In the genomic region with DNA sequence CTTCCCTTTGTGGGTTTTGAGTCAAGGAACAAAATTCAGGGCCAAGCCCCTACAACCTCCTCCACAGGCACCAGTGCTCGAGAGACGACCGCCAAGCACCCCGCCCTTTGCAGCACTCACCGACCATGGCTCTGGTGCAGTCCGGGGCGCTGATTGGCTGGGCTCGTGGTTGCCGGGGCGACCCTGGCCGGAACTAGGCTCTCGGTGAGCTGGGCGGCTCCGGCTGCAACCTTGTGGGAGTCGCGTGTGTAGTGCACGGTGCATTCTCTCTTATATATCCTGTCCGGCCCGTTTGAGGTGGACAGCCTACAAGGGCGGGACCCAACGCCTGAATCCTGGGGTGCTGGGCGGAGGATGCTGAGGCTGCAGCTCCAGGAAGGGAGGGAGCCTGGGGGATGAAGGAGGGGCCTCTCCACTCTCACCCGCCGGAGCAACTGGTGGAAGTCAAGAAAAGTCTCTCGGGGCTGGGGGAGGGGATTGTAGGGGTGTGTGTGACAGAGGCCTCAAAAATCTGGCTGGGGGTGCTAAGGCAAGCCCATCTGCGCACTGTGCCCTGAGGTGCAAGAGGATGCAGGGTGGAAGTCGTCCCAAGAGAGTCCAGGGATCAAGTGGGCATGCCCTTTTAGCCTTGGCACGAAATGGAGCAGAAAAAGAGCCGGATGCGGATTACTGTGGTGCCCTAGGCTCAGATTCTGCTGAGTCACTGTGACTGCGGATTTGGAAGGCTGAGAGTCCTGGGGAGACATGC, we compare ENCODE assay signal across 1 cellular context.
TF ChIP-seq lines count a peak whose summit lies in the region.

NQO1 (minus strand) TSS at position 248 of the 748 bp plus-strand sequence; CDS start at position 127, 121 bp downstream.

TF ChIP-seq in HepG2, 621 proteins besides CTCF, POLR2A, EP300 and RAD21 (continued from another document and continues in another):
- TF ChIP-seq, protein P1, sequence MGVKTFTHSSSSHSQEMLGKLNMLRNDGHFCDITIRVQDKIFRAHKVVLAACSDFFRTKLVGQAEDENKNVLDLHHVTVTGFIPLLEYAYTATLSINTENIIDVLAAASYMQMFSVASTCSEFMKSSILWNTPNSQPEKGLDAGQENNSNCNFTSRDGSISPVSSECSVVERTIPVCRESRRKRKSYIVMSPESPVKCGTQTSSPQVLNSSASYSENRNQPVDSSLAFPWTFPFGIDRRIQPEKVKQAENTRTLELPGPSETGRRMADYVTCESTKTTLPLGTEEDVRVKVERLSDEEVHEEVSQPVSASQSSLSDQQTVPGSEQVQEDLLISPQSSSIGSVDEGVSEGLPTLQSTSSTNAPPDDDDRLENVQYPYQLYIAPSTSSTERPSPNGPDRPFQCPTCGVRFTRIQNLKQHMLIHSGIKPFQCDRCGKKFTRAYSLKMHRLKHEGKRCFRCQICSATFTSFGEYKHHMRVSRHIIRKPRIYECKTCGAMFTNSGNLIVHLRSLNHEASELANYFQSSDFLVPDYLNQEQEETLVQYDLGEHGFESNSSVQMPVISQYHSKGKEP (CRISPR knock-in tag; IDR thresholded peaks at IDR 0.05) = 0 out of 2 replicates have a peak, but pooled peaks have one; percentile 38
- TF ChIP-seq ZNF280B (CRISPR knock-in tag; IDR thresholded peaks at IDR 0.05; ENCODE audit: borderline replicate concordance) = 0 out of 2 replicates have a peak, but pooled peaks have one; percentile 64
- no peak for TF ChIP-seq GABPA (IDR thresholded peaks at IDR 0.05; ENCODE audit: low read depth, low read length)
- TF ChIP-seq GABPA (CRISPR knock-in tag; IDR thresholded peaks at IDR 0.05; ENCODE audit: low read depth) = peak; percentile 63
- peak; percentile 75; the same call in 1 of the 2 replicates for TF ChIP-seq ZFP36L1 (CRISPR knock-in tag; IDR thresholded peaks at IDR 0.05)
- TF ChIP-seq SPEN (CRISPR knock-in tag; IDR thresholded peaks at IDR 0.05; ENCODE audit: low read depth) = peak; percentile 52; the same call in 1 of the 2 replicates
- TF ChIP-seq ZNF761 (CRISPR knock-in tag; conservative IDR thresholded peaks at IDR 0.05) = no peak
- peak; percentile 67; the same call in 1 of the 2 replicates for TF ChIP-seq HOXA5 (CRISPR knock-in tag; IDR thresholded peaks at IDR 0.05)
- TF ChIP-seq SOX5 (CRISPR knock-in tag; IDR thresholded peaks at IDR 0.05; ENCODE audit: borderline replicate concordance) = peak; percentile 27; the same call in 1 of the 2 replicates
- no peak; the same call in none of the 2 replicates for TF ChIP-seq KDM2A (CRISPR knock-in tag; IDR thresholded peaks at IDR 0.05; ENCODE audit: borderline replicate concordance, low read depth)
- peak; percentile 37; the same call in 1 of the 2 replicates for TF ChIP-seq FOXC1 (CRISPR knock-in tag; IDR thresholded peaks at IDR 0.05; ENCODE audit: borderline replicate concordance)
- TF ChIP-seq, protein P2, sequence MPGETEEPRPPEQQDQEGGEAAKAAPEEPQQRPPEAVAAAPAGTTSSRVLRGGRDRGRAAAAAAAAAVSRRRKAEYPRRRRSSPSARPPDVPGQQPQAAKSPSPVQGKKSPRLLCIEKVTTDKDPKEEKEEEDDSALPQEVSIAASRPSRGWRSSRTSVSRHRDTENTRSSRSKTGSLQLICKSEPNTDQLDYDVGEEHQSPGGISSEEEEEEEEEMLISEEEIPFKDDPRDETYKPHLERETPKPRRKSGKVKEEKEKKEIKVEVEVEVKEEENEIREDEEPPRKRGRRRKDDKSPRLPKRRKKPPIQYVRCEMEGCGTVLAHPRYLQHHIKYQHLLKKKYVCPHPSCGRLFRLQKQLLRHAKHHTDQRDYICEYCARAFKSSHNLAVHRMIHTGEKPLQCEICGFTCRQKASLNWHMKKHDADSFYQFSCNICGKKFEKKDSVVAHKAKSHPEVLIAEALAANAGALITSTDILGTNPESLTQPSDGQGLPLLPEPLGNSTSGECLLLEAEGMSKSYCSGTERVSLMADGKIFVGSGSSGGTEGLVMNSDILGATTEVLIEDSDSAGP (CRISPR knock-in tag; IDR thresholded peaks at IDR 0.05; ENCODE audit: borderline replicate concordance) = peak; percentile 59; the same call in 1 of the 2 replicates
- TF ChIP-seq ZNF24 (IDR thresholded peaks at IDR 0.05) = no peak
- TF ChIP-seq CREBL2 (CRISPR knock-in tag; IDR thresholded peaks at IDR 0.05; ENCODE audit: borderline replicate concordance) = no peak
- peak; percentile 84; the same call in 1 of the 2 replicates for TF ChIP-seq RFXAP (CRISPR knock-in tag; IDR thresholded peaks at IDR 0.05; ENCODE audit: borderline replicate concordance)
- TF ChIP-seq MXI1 (IDR thresholded peaks at IDR 0.05; ENCODE audit: borderline replicate concordance, low read depth, low read length) = peak; percentile 97
- no peak for TF ChIP-seq ZNF326 (CRISPR knock-in tag; IDR thresholded peaks at IDR 0.05; ENCODE audit: borderline replicate concordance)
- peak; percentile 43; the same call in 1 of the 2 replicates for TF ChIP-seq ZBTB10 (CRISPR knock-in tag; IDR thresholded peaks at IDR 0.05; ENCODE audit: borderline replicate concordance)
- TF ChIP-seq ZIK1 (CRISPR knock-in tag; IDR thresholded peaks at IDR 0.05; ENCODE audit: borderline replicate concordance, low read depth) = no peak
- no peak for TF ChIP-seq ESRRA (CRISPR knock-in tag; IDR thresholded peaks at IDR 0.05; ENCODE audit: low read depth)
- peak; percentile 40 for TF ChIP-seq YY1 (IDR thresholded peaks at IDR 0.05; ENCODE audit: insufficient read depth, insufficient replicate concordance, low read depth, low read length)
- TF ChIP-seq ARID3A (IDR thresholded peaks at IDR 0.05; ENCODE audit: low read depth, low read length) = no peak
- TF ChIP-seq ZNF232 (CRISPR knock-in tag; IDR thresholded peaks at IDR 0.05; ENCODE audit: borderline replicate concordance) = peak; percentile 45; the same call in 1 of the 2 replicates
- TF ChIP-seq ZNF33B (CRISPR knock-in tag; IDR thresholded peaks at IDR 0.05) = no peak
- no peak for TF ChIP-seq ZNF333 (CRISPR knock-in tag; IDR thresholded peaks at IDR 0.05; ENCODE audit: borderline replicate concordance)
- peak; percentile 100 for TF ChIP-seq NFE2L2 (IDR thresholded peaks at IDR 0.05; ENCODE audit: low read length)
- peak; percentile 65; the same call in 1 of the 2 replicates for TF ChIP-seq MYPOP (CRISPR knock-in tag; IDR thresholded peaks at IDR 0.05)
- TF ChIP-seq ZGPAT (CRISPR knock-in tag; IDR thresholded peaks at IDR 0.05) = peak; percentile 80
- 0 out of 2 replicates have a peak, but pooled peaks have one; percentile 44 for TF ChIP-seq ZNF891 (CRISPR knock-in tag; IDR thresholded peaks at IDR 0.05)
- TF ChIP-seq ZFP36L2 (CRISPR knock-in tag; IDR thresholded peaks at IDR 0.05) = no peak
- peak; percentile 63; the same call in 1 of the 2 replicates for TF ChIP-seq GLI4 (CRISPR knock-in tag; IDR thresholded peaks at IDR 0.05; ENCODE audit: borderline replicate concordance)
- TF ChIP-seq, protein P3, sequence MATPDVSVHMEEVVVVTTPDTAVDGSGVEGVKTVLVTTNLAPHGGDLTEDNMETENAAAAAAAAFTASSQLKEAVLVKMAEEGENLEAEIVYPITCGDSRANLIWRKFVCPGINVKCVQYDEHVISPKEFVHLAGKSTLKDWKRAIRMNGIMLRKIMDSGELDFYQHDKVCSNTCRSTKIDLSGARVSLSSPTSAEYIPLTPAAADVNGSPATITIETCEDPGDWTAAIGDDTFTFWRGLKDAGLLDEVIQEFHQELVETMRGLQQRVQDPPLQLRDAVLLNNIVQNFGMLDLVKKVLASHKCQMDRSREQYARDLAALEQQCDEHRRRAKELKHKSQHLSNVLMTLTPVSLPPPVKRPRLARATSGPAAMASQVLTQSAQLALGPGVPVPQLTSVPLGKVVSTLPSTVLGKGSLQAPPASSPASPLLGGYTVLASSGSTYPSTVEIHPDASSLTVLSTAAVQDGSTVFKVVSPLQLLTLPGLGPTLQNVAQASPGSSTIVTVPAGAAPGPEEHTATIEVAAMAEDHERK (CRISPR knock-in tag; IDR thresholded peaks at IDR 0.05; ENCODE audit: low read depth) = no peak
- TF ChIP-seq ZNF225 (CRISPR knock-in tag; IDR thresholded peaks at IDR 0.05) = peak; percentile 76; the same call in 1 of the 2 replicates
- 0 out of 2 replicates have a peak, but pooled peaks have one; percentile 28 for TF ChIP-seq ZNF224 (CRISPR knock-in tag; IDR thresholded peaks at IDR 0.05)
- TF ChIP-seq FOXP4 (CRISPR knock-in tag; IDR thresholded peaks at IDR 0.05) = peak; percentile 53
